22 cellular contexts compared by ENCODE assay signal in the genomic region with DNA sequence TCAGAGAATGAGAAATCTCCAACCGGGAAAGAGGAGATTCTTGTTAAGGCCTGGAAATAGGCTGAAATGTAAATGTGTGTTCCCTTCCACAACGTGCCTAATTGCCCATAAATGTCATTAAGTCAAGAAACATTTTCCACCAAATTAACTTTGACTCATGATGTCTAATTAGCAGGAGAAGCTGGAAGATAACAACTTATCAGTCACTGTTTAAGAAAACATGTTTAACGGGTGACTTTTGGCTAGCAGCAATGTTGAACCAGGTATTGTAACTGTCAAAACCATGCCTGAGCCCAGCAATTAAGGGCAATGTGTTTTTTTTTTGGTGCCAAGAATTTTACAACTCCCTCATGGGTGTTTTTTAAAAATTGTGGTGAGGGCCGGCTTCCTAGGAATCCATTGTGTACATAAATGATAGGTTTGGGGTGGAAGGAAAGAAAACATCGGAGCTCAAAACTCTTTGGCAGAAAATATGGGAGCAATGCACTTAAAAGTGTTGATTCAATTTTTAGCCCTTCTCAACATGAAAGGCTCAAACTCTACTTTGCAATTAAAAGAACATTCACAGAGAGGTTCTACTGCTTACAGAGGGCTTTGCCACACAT.
A peak's percentile ranks its signal among the peaks of the same experiment; 100 is the strongest.
DNase-seq lines count a peak whose midpoint lies in the region; FAIRE-seq and TF ChIP-seq lines count a peak whose summit lies in the region.
"Had no signal": no experiment of that assay in that cellular context is flagged by ENCODE, and none has a peak within 500 bp of the region (broad histone marks: within the 10 kb centered on the region; RNA-seq: fewer than 3 reads in every experiment).

No MANE protein-coding gene starts in this region.

- H3K4me3 ChIP-seq in HEK293 (ENCODE audit: low read depth, low read length) (no peak overlapping the region), endothelial cell of umbilical vein (replicated peaks in 1 of 3; ENCODE audit: insufficient read depth in 1 of 3, low read depth in 1 of 3, low read length in 3 of 3) (no peak overlapping the region), spleen (no peak overlapping the region)
- H3K4me3 ChIP-seq: A549; BLaER1 treated with 17β-estradiol and CSF1 and Interleukin-3, amounts not matched to agents 10 nM and 100 nM; SJSA1 had no signal

- H3K27ac ChIP-seq in HEK293 (ENCODE audit: extremely low read depth, low read depth, low read length) (peak overlapping the region; percentile 55), endothelial cell of umbilical vein (ENCODE audit: insufficient read depth, low read depth, low read length) (no peak overlapping the region), spleen (no peak overlapping the region)
- H3K27ac ChIP-seq: A549; BLaER1 treated with 17β-estradiol and CSF1 and Interleukin-3, amounts not matched to agents 10 nM and 100 nM; KMS-11; SJSA1 had no signal

- TF ChIP-seq CTCF in HEK293 (tag by site-specific recombination; IDR thresholded peaks at IDR 0.05), result no peak
- no peak for TF ChIP-seq CTCF in endothelial cell of umbilical vein (IDR thresholded peaks at IDR 0.05; ENCODE audit: extremely low read depth in 1 of 2, insufficient read depth in 1 of 2, low read depth in 1 of 2, low read length in 2 of 2)
- TF ChIP-seq CTCF in spleen (IDR thresholded peaks at IDR 0.05 in 8 of 11, conservative IDR thresholded peaks at IDR 0.05 in 3 of 11), result no peak

- no peak overlapping the region for H3K4me2 ChIP-seq in endothelial cell of umbilical vein (ENCODE audit: insufficient read depth, low read length)
- H3K4me2 ChIP-seq: A549; BLaER1 treated with 17β-estradiol and CSF1 and Interleukin-3, amounts not matched to agents 10 nM and 100 nM; KMS-11 had no signal

- 78 to 86% (median 85%) methylated on average over 5 of the region's 5 CpGs for WGBS in spleen, 5 donors

- H3K9me3 ChIP-seq in HEK293 (ENCODE audit: control insufficient read depth, insufficient read depth, low read depth, low read length) (no peaks in the 10 kb centered on the region), endothelial cell of umbilical vein (replicated peaks; ENCODE audit: control insufficient read depth, insufficient read depth, low read length) (no peaks in the 10 kb centered on the region), spleen (no peaks in the 10 kb centered on the region)
- H3K9me3 ChIP-seq: A549; BLaER1 treated with 17β-estradiol and CSF1 and Interleukin-3, amounts not matched to agents 10 nM and 100 nM; SJSA1 had no signal

- BruUV-seq in endothelial cell of umbilical vein (replicated peaks; lab: Mats Ljungman, UMichigan), result no TSS peak

- dilution Hi-C loops in endothelial cell of umbilical vein (cut with MboI; ENCODE audit: extremely low pct_ligation_motif_present, low sequenced_read_pairs), result no loop called here

- POLR2A ChIA-PET in HEK293 (lab: Yijun Ruan, JAX) (no interaction called here), endothelial cell of umbilical vein (lab: Charles Lee) (interaction anchor here (0.7 kb wide), 1 partner anchor 134 kb away, joined by 3 read pairs; no protein-coding TSS in a partner anchor)

- no peak overlapping the region for H2AFZ ChIP-seq in endothelial cell of umbilical vein (ENCODE audit: low read depth, low read length)

- H3K9ac ChIP-seq in endothelial cell of umbilical vein (replicated peaks; ENCODE audit: extremely low read depth, insufficient read depth, low read length), result no peak overlapping the region
- H3K9ac ChIP-seq: BLaER1 treated with 17β-estradiol and CSF1 and Interleukin-3, amounts not matched to agents 10 nM and 100 nM; KMS-11 had no signal

- peaks cover 10% of the 10 kb centered on the region for H3K4me1 ChIP-seq in HEK293 (ENCODE audit: control insufficient read depth, insufficient read depth, low read length)
- H3K4me1 ChIP-seq in endothelial cell of umbilical vein (ENCODE audit: control insufficient read depth, extremely low read depth, insufficient read depth, low read length), result no peaks in the 10 kb centered on the region
- H3K4me1 ChIP-seq in spleen, result no peaks in the 10 kb centered on the region
- H3K4me1 ChIP-seq: A549; BLaER1 treated with 17β-estradiol and CSF1 and Interleukin-3, amounts not matched to agents 10 nM and 100 nM; SJSA1 had no signal

- H4K20me1 ChIP-seq in endothelial cell of umbilical vein (replicated peaks; ENCODE audit: control insufficient read depth, extremely low read depth, insufficient read depth, low read length), result no peaks in the 10 kb centered on the region
- H4K20me1 ChIP-seq: BLaER1 treated with 17β-estradiol and CSF1 and Interleukin-3, amounts not matched to agents 10 nM and 100 nM had no signal

- CTCF ChIA-PET in HEK293 (lab: Yijun Ruan, JAX), result interaction anchor here (0.6 to 2.8 kb wide), 3 partner anchors 10 to 270 kb away, joined by 3 to 23 read pairs (median 5); no protein-coding TSS in a partner anchor
- CTCF ChIA-PET in endothelial cell of umbilical vein (lab: Charles Lee), result interaction anchor here (1.2 to 1.6 kb wide), 3 partner anchors 8 to 197 kb away, joined by 3 to 4 read pairs (median 4); no protein-coding TSS in a partner anchor

- no peaks in the 10 kb centered on the region for H3K79me2 ChIP-seq in endothelial cell of umbilical vein (ENCODE audit: control insufficient read depth, insufficient read depth, low read length)

- no peaks in the 10 kb centered on the region for H3K9me1 ChIP-seq in endothelial cell of umbilical vein (replicated peaks; ENCODE audit: control insufficient read depth, extremely low read depth, insufficient read depth, low read length)

- TF ChIP-seq POLR2A in endothelial cell of umbilical vein (IDR thresholded peaks at IDR 0.05; ENCODE audit: low read depth, low read length) (no peak), spleen (IDR thresholded peaks at IDR 0.05) (no peak)

- H3K27me3 ChIP-seq in endothelial cell of umbilical vein (ENCODE audit: control insufficient read depth in 2 of 2, insufficient read depth in 2 of 2, low read length in 2 of 2), result peaks cover 2 to 3% of the 10 kb centered on the region in 2 experiments
- H3K27me3 ChIP-seq in spleen (replicated peaks in 1 of 7), result peaks cover 0 to 33% (median 0%) of the 10 kb centered on the region in 7 donors
- H3K27me3 ChIP-seq: BLaER1 treated with 17β-estradiol and CSF1 and Interleukin-3, amounts not matched to agents 10 nM and 100 nM had no signal

- no peaks in the 10 kb centered on the region for H3K36me3 ChIP-seq in HEK293 (ENCODE audit: control insufficient read depth in 2 of 2, insufficient read depth in 1 of 2, low read length in 2 of 2)
- no peaks in the 10 kb centered on the region for H3K36me3 ChIP-seq in endothelial cell of umbilical vein (ENCODE audit: control insufficient read depth in 2 of 2, extremely low read depth in 1 of 2, insufficient read depth in 2 of 2, low read length in 2 of 2)
- no peaks in the 10 kb centered on the region for H3K36me3 ChIP-seq in spleen
- H3K36me3 ChIP-seq: BLaER1 treated with 17β-estradiol and CSF1 and Interleukin-3, amounts not matched to agents 10 nM and 100 nM; SJSA1 had no signal

- DNase-seq in COR-L47 (lab: John Stamatoyannopoulos, UW) (peak; percentile 80), NCI-H2081 (lab: John Stamatoyannopoulos, UW) (peak; percentile 42 to 81), endothelial cell of umbilical vein (ENCODE audit: low read depth, low spot score) (no peak), pons (ENCODE audit: low spot score) (no peak), spleen (no peak), NCI-H2227 treated with DMSO at 0.1 percent for 48 hours (lab: John Stamatoyannopoulos, UW) (no peak)
- DNase-seq: AML-193; CD4-positive, alpha-beta T cell; DMS53; HCEC 1CT; IMR-90; NCI-H1092; NCI-H774; Right ventricle myocardium superior; RPMI8226 had no signal

- intact Hi-C loops in endothelial cell of umbilical vein (cut with micrococcal nuclease) (no loop called here), spleen (cut with DNase I; ENCODE audit: low total_unique reads) (no loop called here)

- FAIRE-seq in endothelial cell of umbilical vein (lab: Jason Lieb, UNC), result peak; percentile 21
- FAIRE-seq: A549, G401.6, H1 had no signal

TF ChIP-seq in HEK293, 187 proteins besides CTCF, POLR2A, EP300 and RAD21 (continues in another document):
- TF ChIP-seq ZNF18 (tag by site-specific recombination; IDR thresholded peaks at IDR 0.05), result peak; percentile 80; the same call in 1 of the 2 replicates

TF ChIP-seq in endothelial cell of umbilical vein, 7 proteins besides CTCF, POLR2A, EP300 and RAD21:
- TF ChIP-seq, protein P1, sequence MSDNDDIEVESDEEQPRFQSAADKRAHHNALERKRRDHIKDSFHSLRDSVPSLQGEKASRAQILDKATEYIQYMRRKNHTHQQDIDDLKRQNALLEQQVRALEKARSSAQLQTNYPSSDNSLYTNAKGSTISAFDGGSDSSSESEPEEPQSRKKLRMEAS (IDR thresholded peaks at IDR 0.05; ENCODE audit: insufficient read depth, insufficient read length), result no peak
- no peak for TF ChIP-seq FOS (IDR thresholded peaks at IDR 0.05; ENCODE audit: borderline replicate concordance, insufficient read depth, low read length)
- TF ChIP-seq MYC (IDR thresholded peaks at IDR 0.05; ENCODE audit: low read depth, low read length), result no peak
- no peak for TF ChIP-seq GATA2 (IDR thresholded peaks at IDR 0.05; ENCODE audit: insufficient read depth, insufficient read length, low read depth, low read length)
- no peak for TF ChIP-seq EZH2 (IDR thresholded peaks at IDR 0.05; ENCODE audit: borderline replicate concordance, low read depth, low read length, severe bottlenecking)

Comparison
In these comparisons a context has a peak if more than half of its experiments do, and no peak if none do; other contexts are left out.
1. DNase-seq: peak in COR-L47 (single experiment) and NCI-H2081 (2 of 2); none in endothelial cell of umbilical vein (single experiment), pons (single experiment), spleen (single experiment) and NCI-H2227 treated with DMSO at 0.1 percent for 48 hours (single experiment).